Comparison of ENCODE assay signal across 19 cellular contexts in the genomic region with DNA sequence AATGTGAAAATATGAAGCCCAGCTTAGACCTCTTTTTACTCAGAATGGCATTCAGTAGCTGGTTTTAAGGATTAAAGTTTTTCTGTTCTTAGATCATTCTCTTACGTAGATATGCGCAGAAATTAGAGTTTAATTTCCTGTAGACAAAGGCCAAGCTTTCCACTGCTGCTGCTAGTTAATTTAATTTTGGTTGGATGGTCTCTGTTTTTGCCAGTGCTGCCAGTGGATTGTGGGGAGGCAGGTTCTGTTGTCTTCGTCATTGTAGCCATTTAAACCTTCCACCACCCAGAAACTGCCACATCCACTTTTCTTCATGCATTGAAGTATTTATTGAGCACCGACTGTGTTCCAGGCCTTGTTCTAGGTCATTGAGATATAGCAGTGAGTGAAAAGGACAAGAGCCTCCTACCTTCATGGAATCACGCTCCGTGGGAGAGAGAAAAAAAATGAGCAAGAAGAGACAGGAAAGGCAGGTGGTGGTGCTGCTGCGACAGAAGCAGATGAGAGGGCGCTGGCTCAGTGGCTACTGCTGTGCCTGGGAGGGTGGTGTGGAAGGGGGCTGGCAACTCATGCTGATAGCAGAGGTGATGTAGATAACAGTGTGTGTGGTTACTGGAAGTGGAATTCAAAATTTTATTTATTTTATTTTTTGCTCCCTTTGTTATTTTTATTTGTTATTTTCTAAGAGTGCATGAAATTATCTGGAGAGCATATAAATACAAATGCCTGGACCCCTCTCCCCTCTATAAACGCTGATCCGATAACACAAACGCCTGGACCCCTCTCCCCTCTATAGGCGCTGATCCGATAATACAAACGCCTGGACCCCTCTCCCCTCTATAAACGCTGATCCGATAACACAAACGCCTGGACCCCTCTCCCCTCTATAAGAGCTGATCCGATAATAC. TPM values are rescaled to one million over a fixed set of nuclear protein-coding genes. Genes with fewer than 3 reads are reported as not detected.
DNase-seq lines count a peak whose midpoint lies in the region; ATAC-seq and TF ChIP-seq lines count a peak whose summit lies in the region.
"Had no signal": no experiment of that assay in that cellular context is flagged by ENCODE, and none has a peak within 500 bp of the region (broad histone marks: within the 10 kb centered on the region; RNA-seq: fewer than 3 reads in every experiment).

No MANE protein-coding gene starts in this region.

- H3K9me2 ChIP-seq in SK-N-SH = no peaks in the 10 kb centered on the region

- H3K4me3 Mint-ChIP-seq in activated T-cell treated with anti-CD3 and anti-CD28 coated beads, Interleukin-2, amount 50 U/mL, for 24 hours = no peak overlapping the region
- H3K4me3 Mint-ChIP-seq: IgD-negative memory B cell had no signal

- H3K27ac Mint-ChIP-seq in activated T-cell treated with anti-CD3 and anti-CD28 coated beads, Interleukin-2, amount 50 U/mL, for 24 hours = peak overlapping the region; percentile 3
- H3K27ac Mint-ChIP-seq: IgD-negative memory B cell had no signal

- 83% methylated on average over 18 of the region's 18 CpGs for WGBS in SK-N-SH (ENCODE audit: low lambda C conversion rate)

- no peaks in the 10 kb centered on the region for H3K27me3 Mint-ChIP-seq in activated T-cell treated with anti-CD3 and anti-CD28 coated beads, Interleukin-2, amount 50 U/mL, for 24 hours
- H3K27me3 Mint-ChIP-seq: IgD-negative memory B cell had no signal

- H4K20me1 ChIP-seq in SK-N-SH (ENCODE audit: insufficient read depth) = peaks cover 17% of the 10 kb centered on the region; the same call in 1 of the 2 replicates

- TF ChIP-seq CTCF in SK-N-SH (IDR thresholded peaks at IDR 0.05) = no peak

- no peak overlapping the region for H3K4me2 ChIP-seq in SK-N-SH
- H3K4me2 ChIP-seq: BLaER1 treated with 17β-estradiol and CSF1 and Interleukin-3, amounts not matched to agents 10 nM and 100 nM had no signal

- no peaks in the 10 kb centered on the region for H3K9me3 ChIP-seq in SK-N-SH
- H3K9me3 ChIP-seq: BLaER1 treated with 17β-estradiol and CSF1 and Interleukin-3, amounts not matched to agents 10 nM and 100 nM had no signal

- no peak overlapping the region for H3K9ac ChIP-seq in SK-N-SH

- TF ChIP-seq EP300 in SK-N-SH (IDR thresholded peaks at IDR 0.05; ENCODE audit: borderline replicate concordance in 1 of 2, low read depth in 1 of 2, low read length in 1 of 2) = no peak; a peak in 1 of 4 replicates

- H3K9me3 Mint-ChIP-seq in activated T-cell treated with anti-CD3 and anti-CD28 coated beads, Interleukin-2, amount 50 U/mL, for 24 hours = no peaks in the 10 kb centered on the region
- H3K9me3 Mint-ChIP-seq: IgD-negative memory B cell had no signal

- POLR2A ChIA-PET in SK-N-SH (lab: Yijun Ruan, JAX) = interaction anchor here (0.7 kb wide), 1 partner anchor 33 kb away, joined by 3 read pairs; no protein-coding TSS in a partner anchor

- H3K27me3 ChIP-seq in SK-N-SH (ENCODE audit: insufficient read depth) = no peaks in the 10 kb centered on the region
- H3K27me3 ChIP-seq: BLaER1 treated with 17β-estradiol and CSF1 and Interleukin-3, amounts not matched to agents 10 nM and 100 nM had no signal

- no peak overlapping the region for H2AFZ ChIP-seq in SK-N-SH (ENCODE audit: low read depth)

- 0 out of 2 replicates have a peak, but pooled peaks have one; percentile 9 for TF ChIP-seq RAD21 in SK-N-SH (IDR thresholded peaks at IDR 0.05; ENCODE audit: low read length)

- peaks cover 30% of the 10 kb centered on the region for H3K79me2 ChIP-seq in SK-N-SH (ENCODE audit: insufficient read depth)

- H3K4me1 ChIP-seq in SK-N-SH (ENCODE audit: control insufficient read depth in 1 of 2, insufficient read depth in 2 of 2, low read depth in 1 of 2, low read length in 1 of 2) = peaks cover 0 to 22% of the 10 kb centered on the region in 2 experiments; a peak in 2 of 4 replicates

- H3K36me3 ChIP-seq in SK-N-SH (replicated peaks in 1 of 2; ENCODE audit: control insufficient read depth in 1 of 2, insufficient read depth in 2 of 2, low read length in 1 of 2) = peaks cover 75 to 91% of the 10 kb centered on the region in 2 experiments

- CTCF ChIA-PET in SK-N-SH (lab: Yijun Ruan, JAX) = interaction anchor here (0.7 to 1.3 kb wide), 4 partner anchors 11 to 291 kb away, joined by 3 to 4 read pairs (median 4); no protein-coding TSS in a partner anchor

- peak overlapping the region; percentile 26 to 97; a peak in 3 of 4 replicates for H3K27ac ChIP-seq in SK-N-SH (ENCODE audit: low read depth in 2 of 2, low read length in 1 of 2)
- H3K27ac ChIP-seq: BLaER1 treated with 17β-estradiol and CSF1 and Interleukin-3, amounts not matched to agents 10 nM and 100 nM had no signal

- DNase-seq in activated T-cell treated with anti-CD3 and anti-CD28 coated beads, Interleukin-2, amount 50 U/mL, for 24 hours = no peak
- DNase-seq in activated T-cell treated with anti-CD3 and anti-CD28 coated beads, Interleukin-2, amount 50 U/mL, for 1 hour = no peak
- DNase-seq in SK-N-SH = peak; percentile 73
- peak in 23 of 42 donors; percentile 10 to 68 (median 34) for DNase-seq in head of caudate nucleus
- DNase-seq in posterior vena cava (ENCODE audit: low spot score) = peak; percentile 37
- DNase-seq in OCI-M1 (lab: John Stamatoyannopoulos, UW) = no peak
- DNase-seq in T-helper 2 cell = no peak
- DNase-seq: 8988T, H7, Kasumi-1, NCI-H1105, NCI-H1694, NCI-H2107, NCI-H2227 treated with DMSO at 0.1 percent for 48 hours, NCI-H524 had no signal

- H3F3A ChIP-seq in SK-N-SH (replicated peaks; ENCODE audit: insufficient read depth) = no peaks in the 10 kb centered on the region

- intact Hi-C loops in head of caudate nucleus (cut with DNase I) (no loop called here), posterior vena cava (cut with DNase I) (no loop called here)

- ATAC-seq in HG03571 (IDR thresholded peaks at IDR 0.05; ENCODE audit: unreplicated experiment) = no peak
- ATAC-seq: Panc1 had no signal

- H3K4me1 Mint-ChIP-seq in activated T-cell treated with anti-CD3 and anti-CD28 coated beads, Interleukin-2, amount 50 U/mL, for 24 hours (ENCODE audit: low read depth) = no peaks in the 10 kb centered on the region

- no peak overlapping the region for H3K4me3 ChIP-seq in SK-N-SH (ENCODE audit: low read depth in 2 of 2, low read length in 1 of 2)
- H3K4me3 ChIP-seq: BLaER1 treated with 17β-estradiol and CSF1 and Interleukin-3, amounts not matched to agents 10 nM and 100 nM had no signal

- H3K36me3 Mint-ChIP-seq in activated T-cell treated with anti-CD3 and anti-CD28 coated beads, Interleukin-2, amount 50 U/mL, for 24 hours (ENCODE audit: low read depth) = peaks cover 94% of the 10 kb centered on the region

TF ChIP-seq in SK-N-SH, 30 proteins besides CTCF, POLR2A, EP300 and RAD21:
- TF ChIP-seq RFX5 (IDR thresholded peaks at IDR 0.05; ENCODE audit: low read length) (0 out of 2 replicates have a peak, but pooled peaks have one; percentile 38), GATA2 (CRISPR knock-in tag; IDR thresholded peaks at IDR 0.05) (peak; percentile 55), MXI1 (IDR thresholded peaks at IDR 0.05; ENCODE audit: low read depth, low read length) (peak; percentile 83), FOXJ3 (CRISPR knock-in tag; IDR thresholded peaks at IDR 0.05) (peak; percentile 31; the same call in 1 of the 2 replicates), FOSL2 (IDR thresholded peaks at IDR 0.05; ENCODE audit: borderline replicate concordance, low read depth) (no peak), RCOR1 (IDR thresholded peaks at IDR 0.05; ENCODE audit: low read length) (no peak), SMC3 (IDR thresholded peaks at IDR 0.05; ENCODE audit: low read depth, low read length) (peak; percentile 17; the same call in 1 of the 2 replicates), SIN3A (IDR thresholded peaks at IDR 0.05; ENCODE audit: borderline replicate concordance, low read depth, low read length) (no peak)
- TF ChIP-seq, protein P1, sequence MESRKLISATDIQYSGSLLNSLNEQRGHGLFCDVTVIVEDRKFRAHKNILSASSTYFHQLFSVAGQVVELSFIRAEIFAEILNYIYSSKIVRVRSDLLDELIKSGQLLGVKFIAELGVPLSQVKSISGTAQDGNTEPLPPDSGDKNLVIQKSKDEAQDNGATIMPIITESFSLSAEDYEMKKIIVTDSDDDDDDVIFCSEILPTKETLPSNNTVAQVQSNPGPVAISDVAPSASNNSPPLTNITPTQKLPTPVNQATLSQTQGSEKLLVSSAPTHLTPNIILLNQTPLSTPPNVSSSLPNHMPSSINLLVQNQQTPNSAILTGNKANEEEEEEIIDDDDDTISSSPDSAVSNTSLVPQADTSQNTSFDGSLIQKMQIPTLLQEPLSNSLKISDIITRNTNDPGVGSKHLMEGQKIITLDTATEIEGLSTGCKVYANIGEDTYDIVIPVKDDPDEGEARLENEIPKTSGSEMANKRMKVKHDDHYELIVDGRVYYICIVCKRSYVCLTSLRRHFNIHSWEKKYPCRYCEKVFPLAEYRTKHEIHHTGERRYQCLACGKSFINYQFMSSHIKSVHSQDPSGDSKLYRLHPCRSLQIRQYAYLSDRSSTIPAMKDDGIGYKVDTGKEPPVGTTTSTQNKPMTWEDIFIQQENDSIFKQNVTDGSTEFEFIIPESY (IDR thresholded peaks at IDR 0.05; ENCODE audit: borderline replicate concordance, low read depth) = no peak

RNA-seq across cellular contexts. Expression of a gene that starts 33.3 kb away (rescaled TPM):
- polyA plus RNA-seq in SK-N-SH (2012; rRNA removed) = 110 and 140 TPM in 2 replicates
- 78.2 and 105 TPM in 2 replicates for polyA plus RNA-seq in SK-N-SH (2012; cell fraction: cytosol; rRNA removed)
- polyA plus RNA-seq in SK-N-SH (2012; cell fraction: nucleus; rRNA removed) = 354 and 413 TPM in 2 replicates
- total RNA-seq in posterior vena cava = 100 to 1,000 TPM; 421 to 510 TPM

Comparison
In these comparisons a context has a peak if more than half of its experiments do, and no peak if none do; other contexts are left out.
1. DNase-seq: peak in SK-N-SH (single experiment), head of caudate nucleus (23 of 42) and posterior vena cava (single experiment); none in activated T-cell treated with anti-CD3 and anti-CD28 coated beads, Interleukin-2, amount 50 U/mL, for 24 hours (single experiment), activated T-cell treated with anti-CD3 and anti-CD28 coated beads, Interleukin-2, amount 50 U/mL, for 1 hour (single experiment), OCI-M1 (single experiment) and T-helper 2 cell (0 of 5).